Comparison of ENCODE assay signal across 1 cellular context in the genomic region with DNA sequence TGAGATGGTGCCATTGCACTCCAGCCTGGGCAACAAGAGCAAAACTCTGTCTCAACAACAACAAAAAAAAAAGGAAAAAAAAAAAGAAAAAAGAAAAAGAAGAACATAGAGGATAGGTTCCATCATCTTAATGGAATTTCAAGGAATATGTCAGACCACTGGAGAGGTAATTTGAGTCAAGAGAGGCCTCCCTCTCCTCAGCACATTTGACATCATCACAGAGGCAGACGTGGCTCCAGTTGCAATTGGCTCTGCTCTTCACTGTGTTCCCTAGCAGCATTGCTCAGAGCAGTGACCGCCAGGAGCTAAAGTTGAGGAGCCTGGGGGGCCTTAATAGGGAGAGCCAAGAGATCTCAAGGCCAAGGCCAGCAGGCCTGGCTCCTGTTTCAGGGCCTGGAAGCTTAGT.
TF ChIP-seq lines count a peak whose summit lies in the region.

No MANE protein-coding gene starts in this region.

TF ChIP-seq in IMR-90, 13 proteins besides CTCF, POLR2A, EP300 and RAD21 (continued from another document):
- TF ChIP-seq, protein P1, sequence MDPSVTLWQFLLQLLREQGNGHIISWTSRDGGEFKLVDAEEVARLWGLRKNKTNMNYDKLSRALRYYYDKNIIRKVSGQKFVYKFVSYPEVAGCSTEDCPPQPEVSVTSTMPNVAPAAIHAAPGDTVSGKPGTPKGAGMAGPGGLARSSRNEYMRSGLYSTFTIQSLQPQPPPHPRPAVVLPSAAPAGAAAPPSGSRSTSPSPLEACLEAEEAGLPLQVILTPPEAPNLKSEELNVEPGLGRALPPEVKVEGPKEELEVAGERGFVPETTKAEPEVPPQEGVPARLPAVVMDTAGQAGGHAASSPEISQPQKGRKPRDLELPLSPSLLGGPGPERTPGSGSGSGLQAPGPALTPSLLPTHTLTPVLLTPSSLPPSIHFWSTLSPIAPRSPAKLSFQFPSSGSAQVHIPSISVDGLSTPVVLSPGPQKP (IDR thresholded peaks at IDR 0.05; ENCODE audit: borderline replicate concordance, low read depth, low read length): no peak
- TF ChIP-seq RCOR1 (IDR thresholded peaks at IDR 0.05; ENCODE audit: insufficient replicate concordance, low read length) (no peak), FOS (IDR thresholded peaks at IDR 0.05; ENCODE audit: low read depth, low read length) (no peak), MAZ (IDR thresholded peaks at IDR 0.05; ENCODE audit: borderline replicate concordance, low read depth, low read length) (no peak), CEBPB (IDR thresholded peaks at IDR 0.05; ENCODE audit: low read depth, low read length) (no peak)
TF ChIP-seq in IMR-90: peak in this region for 0.
